20 cellular contexts compared by ENCODE assay signal in genomic region chr16:50970221-50970620, GRCh38.
A peak's percentile ranks its signal among the peaks of the same experiment; 100 is the strongest.
DNase-seq lines count a peak whose midpoint lies in the region; ATAC-seq and TF ChIP-seq lines count a peak whose summit lies in the region.
"Had no signal": no experiment of that assay in that cellular context is flagged by ENCODE, and none has a peak within 500 bp of the region (broad histone marks: within the 10 kb centered on the region; RNA-seq: fewer than 3 reads in every experiment).

No MANE protein-coding gene starts in this region.

- no peak overlapping the region for H3K27ac Mint-ChIP-seq in activated CD8-positive, alpha-beta memory T cell treated with anti-CD3 and anti-CD28 coated beads, Interleukin-2, amount 10 ng/mL, durations not matched to agents 7 days and 5 days
- H3K27ac Mint-ChIP-seq: B cell; CD4-positive, alpha-beta memory T cell; HFFc6 had no signal

- H3K4me3 ChIP-seq in mammary epithelial cell (replicated peaks in 1 of 3; ENCODE audit: insufficient read depth in 1 of 3, low read depth in 2 of 3, low read length in 3 of 3) (no peak overlapping the region), breast epithelium (no peak overlapping the region), OCI-LY3 (ENCODE audit: low read length) (no peak overlapping the region), parathyroid adenoma (ENCODE audit: low read depth, low read length) (no peak overlapping the region)
- H3K4me3 ChIP-seq: GM12878, HAP-1 had no signal

- 59% methylated on average over 2 of the region's 2 CpGs for WGBS in mammary epithelial cell (ENCODE audit: low coverage, missing lambda C conversion rate)

- H3K4me1 ChIP-seq in mammary epithelial cell (ENCODE audit: insufficient read depth, low read length) = no peaks in the 10 kb centered on the region
- no peaks in the 10 kb centered on the region for H3K4me1 ChIP-seq in breast epithelium
- peaks cover 53% of the 10 kb centered on the region for H3K4me1 ChIP-seq in OCI-LY3 (ENCODE audit: low read length)
- H3K4me1 ChIP-seq in parathyroid adenoma = peaks cover 55% of the 10 kb centered on the region
- H3K4me1 ChIP-seq: HAP-1 had no signal

- H3K27me3 Mint-ChIP-seq in activated CD8-positive, alpha-beta memory T cell treated with anti-CD3 and anti-CD28 coated beads, Interleukin-2, amount 10 ng/mL, durations not matched to agents 7 days and 5 days = no peaks in the 10 kb centered on the region

- no peak for TF ChIP-seq POLR2A in breast epithelium (IDR thresholded peaks at IDR 0.05)

- H3K27ac ChIP-seq in mammary epithelial cell (ENCODE audit: insufficient read depth, low read depth, low read length) (no peak overlapping the region), breast epithelium (no peak overlapping the region), OCI-LY3 (ENCODE audit: low read length) (no peak overlapping the region), parathyroid adenoma (peak overlapping the region; percentile 74)
- H3K27ac ChIP-seq: 22Rv1 had no signal

- intact Hi-C loops in mammary epithelial cell (cut with micrococcal nuclease) = no loop called here
- intact Hi-C loops in breast epithelium (cut with DNase I; ENCODE audit: low total_unique reads) = no loop called here

- CTCF ChIA-PET in mammary epithelial cell (lab: Charles Lee; ENCODE audit: low non-redundant PET) = no interaction called here
- CTCF ChIA-PET in activated CD8-positive, alpha-beta memory T cell treated with anti-CD3 and anti-CD28 coated beads, Interleukin-2, amount 10 ng/mL, durations not matched to agents 7 days and 5 days (lab: Charles Lee) = no interaction called here

- H3K36me3 Mint-ChIP-seq in activated CD8-positive, alpha-beta memory T cell treated with anti-CD3 and anti-CD28 coated beads, Interleukin-2, amount 10 ng/mL, durations not matched to agents 7 days and 5 days = no peaks in the 10 kb centered on the region
- H3K36me3 Mint-ChIP-seq: CD4-positive, alpha-beta memory T cell had no signal

- H3K36me3 ChIP-seq in mammary epithelial cell (ENCODE audit: insufficient read depth, low read length) (no peaks in the 10 kb centered on the region), breast epithelium (no peaks in the 10 kb centered on the region), OCI-LY3 (replicated peaks; ENCODE audit: low read depth, low read length) (no peaks in the 10 kb centered on the region), parathyroid adenoma (ENCODE audit: control insufficient read depth, insufficient read depth, low read length) (no peaks in the 10 kb centered on the region)
- H3K36me3 ChIP-seq: HAP-1 had no signal

- H3K4me1 Mint-ChIP-seq in activated CD8-positive, alpha-beta memory T cell treated with anti-CD3 and anti-CD28 coated beads, Interleukin-2, amount 10 ng/mL, durations not matched to agents 7 days and 5 days = no peaks in the 10 kb centered on the region
- H3K4me1 Mint-ChIP-seq: CD4-positive, alpha-beta memory T cell had no signal

- ATAC-seq in activated CD8-positive, alpha-beta memory T cell treated with anti-CD3 and anti-CD28 coated beads, Interleukin-2, amount 10 ng/mL, durations not matched to agents 7 days and 5 days = no peak
- ATAC-seq in GM19035 (IDR thresholded peaks at IDR 0.05; ENCODE audit: unreplicated experiment) (no peak), omental fat pad (ENCODE audit: low FRiP score) (no peak)
- ATAC-seq: GM12878 had no signal

- DNase-seq in mammary epithelial cell (peak; percentile 23), breast epithelium (ENCODE audit: low spot score in 2 of 2) (no peak), omental fat pad (ENCODE audit: low spot score) (no peak)
- DNase-seq in activated CD8-positive, alpha-beta memory T cell treated with anti-CD3 and anti-CD28 coated beads, Interleukin-2, amount 10 ng/mL, durations not matched to agents 7 days and 5 days = no peak
- DNase-seq: C1 segment of cervical spinal cord; CD4-positive, alpha-beta memory T cell; COR-L47; DMS 273 treated with DMSO at 0.1 percent for 48 hours; DMS79; EL; GDM1; GOT3; HFFc6 had no signal

- no peak overlapping the region for H3K9ac ChIP-seq in mammary epithelial cell (ENCODE audit: insufficient read depth, low read length)
- H3K9ac ChIP-seq in OCI-LY3 (ENCODE audit: low read length) = no peak overlapping the region
- H3K9ac ChIP-seq in parathyroid adenoma = no peak overlapping the region

- H3K27me3 ChIP-seq in mammary epithelial cell (ENCODE audit: insufficient read depth, low read length) = no peaks in the 10 kb centered on the region
- H3K27me3 ChIP-seq in breast epithelium = peaks cover 0 to 8% of the 10 kb centered on the region in 2 donors
- peaks cover 72% of the 10 kb centered on the region for H3K27me3 ChIP-seq in OCI-LY3 (ENCODE audit: low read depth, low read length)
- no peaks in the 10 kb centered on the region for H3K27me3 ChIP-seq in parathyroid adenoma (ENCODE audit: control insufficient read depth, insufficient read depth, low read length)

- no peak overlapping the region for H2AFZ ChIP-seq in mammary epithelial cell (ENCODE audit: low read depth, low read length)
- H2AFZ ChIP-seq in OCI-LY3 (ENCODE audit: low read depth, low read length) = no peak overlapping the region
- H2AFZ ChIP-seq in parathyroid adenoma = peak overlapping the region; percentile 25

- no peaks in the 10 kb centered on the region for H3K9me3 Mint-ChIP-seq in activated CD8-positive, alpha-beta memory T cell treated with anti-CD3 and anti-CD28 coated beads, Interleukin-2, amount 10 ng/mL, durations not matched to agents 7 days and 5 days (ENCODE audit: low read depth)

- H4K20me1 ChIP-seq in mammary epithelial cell (ENCODE audit: insufficient read depth, low read length) (no peaks in the 10 kb centered on the region), OCI-LY3 (ENCODE audit: insufficient read depth, low read length) (peaks cover 7% of the 10 kb centered on the region)

- TF ChIP-seq CTCF in mammary epithelial cell (conservative IDR thresholded peaks at IDR 0.05 in 1 of 2, IDR thresholded peaks at IDR 0.05 in 1 of 2; ENCODE audit: extremely low read depth in 1 of 2, insufficient read depth in 1 of 2, low read depth in 1 of 2, low read length in 2 of 2) = no peak
- TF ChIP-seq CTCF in breast epithelium (IDR thresholded peaks at IDR 0.05) = no peak
- no peak for TF ChIP-seq CTCF in OCI-LY3 (IDR thresholded peaks at IDR 0.05; ENCODE audit: low read depth, low read length)
- no peak for TF ChIP-seq CTCF in parathyroid adenoma (IDR thresholded peaks at IDR 0.05)
- no peak for TF ChIP-seq CTCF in omental fat pad (IDR thresholded peaks at IDR 0.05)

- no peaks in the 10 kb centered on the region for H3K79me2 ChIP-seq in mammary epithelial cell (ENCODE audit: insufficient read depth, low read length)
- H3K79me2 ChIP-seq in OCI-LY3 (ENCODE audit: low read length) = no peaks in the 10 kb centered on the region
- H3K79me2 ChIP-seq in parathyroid adenoma = no peaks in the 10 kb centered on the region

- no TSS peak for BruUV-seq in mammary epithelial cell (replicated peaks; lab: Mats Ljungman, UMichigan)

- dilution Hi-C loops in mammary epithelial cell (cut with HindIII; ENCODE audit: low sequenced_read_pairs) = no loop called here

- in situ Hi-C loops in mammary epithelial cell (cut with MboI; ENCODE audit: low sequenced_read_pairs in 2 of 2) = no loop called here

- no peaks in the 10 kb centered on the region for H3K9me3 ChIP-seq in mammary epithelial cell (replicated peaks; ENCODE audit: insufficient read depth, low read length)
- H3K9me3 ChIP-seq in breast epithelium = peaks cover 0 to 2% of the 10 kb centered on the region in 2 donors
- H3K9me3 ChIP-seq in OCI-LY3 (ENCODE audit: insufficient read depth, low read length) = no peaks in the 10 kb centered on the region
- H3K9me3 ChIP-seq in parathyroid adenoma (ENCODE audit: control insufficient read depth, low read length) = no peaks in the 10 kb centered on the region
- H3K9me3 ChIP-seq: HAP-1 had no signal

- H3K4me2 ChIP-seq in mammary epithelial cell (ENCODE audit: insufficient read depth, low read depth, low read length) = no peak overlapping the region
- peak overlapping the region; percentile 66 for H3K4me2 ChIP-seq in OCI-LY3 (ENCODE audit: low read length)
- H3K4me2 ChIP-seq in parathyroid adenoma (ENCODE audit: low read length) = peak overlapping the region; percentile 30

- H3K4me3 Mint-ChIP-seq in activated CD8-positive, alpha-beta memory T cell treated with anti-CD3 and anti-CD28 coated beads, Interleukin-2, amount 10 ng/mL, durations not matched to agents 7 days and 5 days = no peak overlapping the region
- H3K4me3 Mint-ChIP-seq: B cell; CD4-positive, alpha-beta memory T cell; HFFc6 had no signal
